Comparison of ENCODE assay signal across 8 cellular contexts in genomic region chr11:124075841-124076571, GRCh38. TPM values are rescaled to one million over a fixed set of nuclear protein-coding genes. Genes with fewer than 3 reads are reported as not detected.
DNase-seq lines count a peak whose midpoint lies in the region; ATAC-seq, FAIRE-seq and TF ChIP-seq lines count a peak whose summit lies in the region.

No MANE protein-coding gene starts in this region.

- ATAC-seq in GM18867 (IDR thresholded peaks at IDR 0.05; ENCODE audit: unreplicated experiment) (peak; percentile 73), HG03354 (IDR thresholded peaks at IDR 0.05; ENCODE audit: poor library complexity, severe bottlenecking, unreplicated experiment) (peak; percentile 76)

- H3K27ac ChIP-seq in astrocyte (ENCODE audit: low read depth, low read length) = no peak overlapping the region
- peak overlapping the region; percentile 82 for H3K27ac ChIP-seq in temporal lobe (ENCODE audit: low read depth, low read length)

- FAIRE-seq in astrocyte (lab: Jason Lieb, UNC) = no peak

- no peaks in the 10 kb centered on the region for H3K4me1 ChIP-seq in astrocyte (ENCODE audit: insufficient read depth, low read length)

- H3K27me3 Mint-ChIP-seq in astrocyte (ENCODE audit: low read depth, unreplicated experiment) = no peaks in the 10 kb centered on the region

- no peaks in the 10 kb centered on the region for H3K36me3 ChIP-seq in astrocyte (ENCODE audit: insufficient read depth, low read length)

- H4K20me1 ChIP-seq in astrocyte (ENCODE audit: insufficient read depth, low read length) = no peaks in the 10 kb centered on the region

- peak overlapping the region; percentile 90 for H3K4me2 ChIP-seq in astrocyte (ENCODE audit: low read length)

- H3K4me1 Mint-ChIP-seq in astrocyte (ENCODE audit: low read depth, unreplicated experiment) = peaks cover 4% of the 10 kb centered on the region

- TF ChIP-seq CTCF in astrocyte (IDR thresholded peaks at IDR 0.05; ENCODE audit: insufficient read depth, low read depth, low read length) = no peak

- peak overlapping the region; percentile 87 for H2AFZ ChIP-seq in astrocyte (ENCODE audit: low read depth, low read length)

- no peaks in the 10 kb centered on the region for H3K36me3 Mint-ChIP-seq in astrocyte (ENCODE audit: low read depth, unreplicated experiment)

- no peaks in the 10 kb centered on the region for H3K27me3 ChIP-seq in astrocyte (ENCODE audit: insufficient read depth, low read length)

- H3K4me3 Mint-ChIP-seq in astrocyte (ENCODE audit: unreplicated experiment) = no peak overlapping the region

- no peak overlapping the region for H3K27ac Mint-ChIP-seq in astrocyte (ENCODE audit: unreplicated experiment)

- peak overlapping the region; percentile 43 for H3K9ac ChIP-seq in astrocyte (ENCODE audit: low read length)

- no peaks in the 10 kb centered on the region for H3K79me2 ChIP-seq in astrocyte (ENCODE audit: insufficient read depth, low read length)

- H3K9me3 Mint-ChIP-seq in astrocyte (ENCODE audit: unreplicated experiment) = peaks cover 4% of the 10 kb centered on the region

- H3K9me3 ChIP-seq in astrocyte (ENCODE audit: insufficient read depth, low read depth, low read length) = no peaks in the 10 kb centered on the region

- DNase-seq in Ammon's horn (ENCODE audit: low spot score) = peak; percentile 54
- no peak for DNase-seq in astrocyte (ENCODE audit: low read depth)
- peak; percentile 22 for DNase-seq in kidney tubule cell (ENCODE audit: low spot score)
- no peak for DNase-seq in NCI-H146 (lab: John Stamatoyannopoulos, UW)
- DNase-seq in OCI-M2 (lab: John Stamatoyannopoulos, UW; ENCODE audit: unreplicated experiment) = no peak

- peak overlapping the region; percentile 54 for H3K4me3 ChIP-seq in astrocyte (ENCODE audit: insufficient read depth, low read depth, low read length)

RNA-seq across cellular contexts. Expression of gene OR10G7, which starts 34.9 kb away (rescaled TPM):
- total RNA-seq in astrocyte (not detected in 2 replicates), temporal lobe (not detected)

RNA-seq across cellular contexts. Expression of gene VWA5A, which starts 39.2 kb away (rescaled TPM):
- total RNA-seq in astrocyte (8.6 and 8.7 TPM in 2 replicates), temporal lobe (3.9 TPM)

RNA-seq across cellular contexts. Expression of gene OR10G8, which starts 49.4 kb away (rescaled TPM):
- total RNA-seq in astrocyte = not detected in 2 replicates
- total RNA-seq in temporal lobe = not detected

RNA-seq across cellular contexts. Expression of gene OR10G9, which starts 53.2 kb away (rescaled TPM):
- total RNA-seq in astrocyte (not detected in 2 replicates), temporal lobe (not detected)

Comparison
In these comparisons a context has a peak if more than half of its experiments do, and no peak if none do; other contexts are left out.
1. DNase-seq: peak in Ammon's horn (single experiment) and kidney tubule cell (single experiment); none in astrocyte (single experiment), NCI-H146 (single experiment) and OCI-M2 (single experiment).